8 cellular contexts compared by ENCODE assay signal in genomic region chr3:190017575-190018288, GRCh38.
A peak's percentile ranks its signal among the peaks of the same experiment; 100 is the strongest.
DNase-seq lines count a peak whose midpoint lies in the region; ATAC-seq, FAIRE-seq and TF ChIP-seq lines count a peak whose summit lies in the region.

No MANE protein-coding gene starts in this region.

- 85% methylated on average over 6 of the region's 6 CpGs; no CpG with 5 or more reads in 1 of the 2 experiments for WGBS in H1 (ENCODE audit: extremely low coverage in 1 of 2, insufficient coverage in 1 of 2, insufficient read length in 1 of 2, insufficient replicate concordance in 2 of 2, low coverage in 1 of 2, low lambda C conversion rate in 2 of 2, missing lambda C conversion rate in 1 of 2), 2 experiments

- no peak overlapping the region for H2BK12ac ChIP-seq in H1 (ENCODE audit: low read depth, low read length)

- H3K27ac ChIP-seq in H1 (ENCODE audit: low read depth, low read length) (no peak overlapping the region), parathyroid adenoma (no peak overlapping the region)

- no peak overlapping the region for H4K8ac ChIP-seq in H1 (ENCODE audit: extremely low read depth, insufficient read depth, low read length)

- no peak overlapping the region for H2BK120ac ChIP-seq in H1 (replicated peaks; ENCODE audit: low read depth, low read length)

- H3K23me2 ChIP-seq in H1 (ENCODE audit: low read depth, low read length): no peaks in the 10 kb centered on the region

- POLR2A ChIA-PET in H1 (lab: Charles Lee; ENCODE audit: partially characterized antibody): no interaction called here

- no peak for FAIRE-seq in H1 (lab: Jason Lieb, UNC)

- H2AFZ ChIP-seq in H1 (ENCODE audit: low read length) (no peak overlapping the region), parathyroid adenoma (no peak overlapping the region)

- no peak overlapping the region for H2BK5ac ChIP-seq in H1 (ENCODE audit: low read depth, low read length)

- H3K27me3 ChIP-seq in H1 (replicated peaks in 1 of 4; ENCODE audit: control insufficient read depth in 3 of 4, extremely low read depth in 1 of 4, insufficient read depth in 3 of 4, low read length in 3 of 4) (no peaks in the 10 kb centered on the region), parathyroid adenoma (ENCODE audit: control insufficient read depth, insufficient read depth, low read length) (no peaks in the 10 kb centered on the region)

- H3K36me3 ChIP-seq in H1 (ENCODE audit: control insufficient read depth in 2 of 4, insufficient read depth in 4 of 4, low read length in 3 of 4) (no peaks in the 10 kb centered on the region), parathyroid adenoma (ENCODE audit: control insufficient read depth, insufficient read depth, low read length) (no peaks in the 10 kb centered on the region)

- H4K20me1 ChIP-seq in H1 (replicated peaks in 1 of 2; ENCODE audit: control insufficient read depth in 1 of 2, insufficient read depth in 2 of 2, low read length in 2 of 2): no peaks in the 10 kb centered on the region

- no peak for TF ChIP-seq EP300 in H1 (IDR thresholded peaks at IDR 0.05; ENCODE audit: borderline replicate concordance in 1 of 2, low read depth in 2 of 2, low read length in 2 of 2)

- no peaks in the 10 kb centered on the region; a peak in 1 of 4 replicates for H3K79me2 ChIP-seq in H1 (ENCODE audit: control insufficient read depth in 1 of 2, insufficient read depth in 2 of 2, low read length in 2 of 2)
- H3K79me2 ChIP-seq in parathyroid adenoma: no peaks in the 10 kb centered on the region

- no peak overlapping the region for H2BK20ac ChIP-seq in H1 (ENCODE audit: low read length)

- no peak overlapping the region for H4K91ac ChIP-seq in H1 (replicated peaks; ENCODE audit: insufficient read length, low read length)

- H3K9ac ChIP-seq in H1 (replicated peaks in 1 of 4; ENCODE audit: extremely low read depth in 1 of 4, low read depth in 3 of 4, low read length in 3 of 4) (no peak overlapping the region), parathyroid adenoma (no peak overlapping the region)

- H3K4me2 ChIP-seq in H1 (ENCODE audit: insufficient read depth in 1 of 2, low read depth in 2 of 2, low read length in 2 of 2) (no peak overlapping the region), parathyroid adenoma (ENCODE audit: low read length) (no peak overlapping the region)

- TF ChIP-seq CTCF in GM10266 (IDR thresholded peaks at IDR 0.05; ENCODE audit: control insufficient read depth, insufficient read depth, low read depth, missing control alignments) (peak; percentile 43), H1 (IDR thresholded peaks at IDR 0.05; ENCODE audit: control extremely low read depth in 1 of 3, insufficient read depth in 1 of 3, low read depth in 1 of 3, low read length in 3 of 3) (peak in 2 of 3 experiments; percentile 37 to 43; a peak in 2 of 4 replicates), parathyroid adenoma (IDR thresholded peaks at IDR 0.05) (peak; percentile 41)

- CTCF ChIA-PET in H1 (lab: Charles Lee; ENCODE audit: partially characterized antibody): interaction anchor here (0.6 to 1.5 kb wide), 15 partner anchors 9 to 685 kb away, joined by 3 to 8 read pairs (median 3); partner anchors contain the start of gene P3H2

- peak; percentile 73 to 79 for TF ChIP-seq RAD21 in H1 (IDR thresholded peaks at IDR 0.05 in 1 of 2, conservative IDR thresholded peaks at IDR 0.05 in 1 of 2; ENCODE audit: low read depth in 2 of 2, low read length in 2 of 2)

- H4K5ac ChIP-seq in H1 (ENCODE audit: insufficient read length, low read depth, low read length): no peak overlapping the region

- no peaks in the 10 kb centered on the region for H3K79me1 ChIP-seq in H1 (ENCODE audit: low read depth, low read length)

- no peak overlapping the region for H3K23ac ChIP-seq in H1 (ENCODE audit: insufficient read length)

- H3K4me1 ChIP-seq in H1 (replicated peaks in 1 of 4; ENCODE audit: control insufficient read depth in 3 of 4, insufficient read depth in 4 of 4, low read length in 3 of 4) (peaks cover 7 to 26% (median 18%) of the 10 kb centered on the region in 4 experiments; a peak in 6 of 7 replicates), parathyroid adenoma (no peaks in the 10 kb centered on the region)

- H3K14ac ChIP-seq in H1 (ENCODE audit: insufficient read length): no peak overlapping the region

- no peaks in the 10 kb centered on the region for H3K9me3 ChIP-seq in H1 (ENCODE audit: insufficient read depth in 2 of 2, low read depth in 1 of 2, low read length in 1 of 2)
- no peaks in the 10 kb centered on the region for H3K9me3 ChIP-seq in parathyroid adenoma (ENCODE audit: control insufficient read depth, low read length)

- TF ChIP-seq POLR2A in H1 (IDR thresholded peaks at IDR 0.05; ENCODE audit: control extremely low read depth in 1 of 2, low read depth in 2 of 2, low read length in 2 of 2) (no peak), GM18505 (IDR thresholded peaks at IDR 0.05; ENCODE audit: borderline replicate concordance, extremely low read depth, insufficient read depth, insufficient read length) (no peak)

- H2BK15ac ChIP-seq in H1 (ENCODE audit: low read length): no peak overlapping the region

- no peak overlapping the region for H2AK5ac ChIP-seq in H1 (ENCODE audit: low read depth, low read length)

- no peak overlapping the region for H3K4me3 ChIP-seq in H1 (ENCODE audit: extremely low read depth in 1 of 4, insufficient read depth in 2 of 4, low read depth in 3 of 4, low read length in 4 of 4)
- H3K4me3 ChIP-seq in parathyroid adenoma (ENCODE audit: low read depth, low read length): no peak overlapping the region

- peak; percentile 14 for DNase-seq in GM10266 (ENCODE audit: extremely low spot score)
- peak; percentile 56 for DNase-seq in NCI-H226
- no peak for DNase-seq in H1 (ENCODE audit: low read depth in 1 of 2, low spot score in 2 of 2)
- no peak for DNase-seq in NCI-H2107 treated with DMSO at 0.1 percent for 48 hours (lab: John Stamatoyannopoulos, UW; ENCODE audit: unreplicated experiment)
- DNase-seq in SHP77 treated with DMSO at 0.1 percent for 48 hours (lab: John Stamatoyannopoulos, UW): no peak

- H3K18ac ChIP-seq in H1 (ENCODE audit: extremely low read depth, low read length): no peak overlapping the region

- H3K4ac ChIP-seq in H1 (replicated peaks; ENCODE audit: insufficient read length, low read depth, low read length): no peak overlapping the region

- ATAC-seq in HG02642 (IDR thresholded peaks at IDR 0.05; ENCODE audit: poor library complexity, unreplicated experiment) (no peak), GM18505 (IDR thresholded peaks at IDR 0.05; ENCODE audit: unreplicated experiment) (no peak)

- no peak overlapping the region for H3K56ac ChIP-seq in H1 (replicated peaks; ENCODE audit: insufficient read length, low read depth, low read length)

TF ChIP-seq in H1, 55 proteins besides CTCF, POLR2A, EP300 and RAD21:
- TF ChIP-seq CHD2 (IDR thresholded peaks at IDR 0.05; ENCODE audit: low read length) (no peak), ASH2L (IDR thresholded peaks at IDR 0.05; ENCODE audit: low read length) (no peak), SP1 (IDR thresholded peaks at IDR 0.05; ENCODE audit: low read depth, low read length) (no peak), CHD1 (IDR thresholded peaks at IDR 0.05; ENCODE audit: low read depth, low read length) (no peak), ATF3 (IDR thresholded peaks at IDR 0.05; ENCODE audit: insufficient read depth, low read depth, low read length) (no peak), JUND (IDR thresholded peaks at IDR 0.05; ENCODE audit: low read length) (peak; percentile 8; the same call in 1 of the 2 replicates), TEAD4 (IDR thresholded peaks at IDR 0.05; ENCODE audit: low read depth, low read length) (no peak), RBBP5 (IDR thresholded peaks at IDR 0.05; ENCODE audit: borderline replicate concordance, low read depth, low read length) (no peak), RXRA (IDR thresholded peaks at IDR 0.05; ENCODE audit: insufficient read depth, low read depth, low read length) (no peak)

Comparison
In these comparisons a context has a peak if more than half of its experiments do, and no peak if none do; other contexts are left out.
1. DNase-seq: peak in GM10266 (single experiment) and NCI-H226 (single experiment); none in H1 (0 of 2), NCI-H2107 treated with DMSO at 0.1 percent for 48 hours (single experiment) and SHP77 treated with DMSO at 0.1 percent for 48 hours (single experiment).
2. Peak in every context shown above with its lines, with median percentiles within 50 percentile points of each other: CTCF ChIP-seq.